ENCODE assay signal across 21 cellular contexts in genomic region chr14:71423481-71423880, GRCh38.
"Had no signal": no experiment of that assay in that cellular context is flagged by ENCODE, and none has a peak within 500 bp of the region (broad histone marks: within the 10 kb centered on the region; RNA-seq: fewer than 3 reads in every experiment).

No MANE protein-coding gene starts in this region.

- H3K27ac ChIP-seq: colonic mucosa, esophagus muscularis mucosa, gastrocnemius medialis, heart right ventricle, left lung, lower lobe of right lung had no signal

- H3K9me3 ChIP-seq: colonic mucosa had no signal

- H3K4me1 ChIP-seq: colonic mucosa, esophagus muscularis mucosa, gastrocnemius medialis, left lung, lower lobe of right lung had no signal

- H3K27me3 ChIP-seq: colonic mucosa, esophagus muscularis mucosa, gastrocnemius medialis, heart right ventricle, left lung had no signal

- ATAC-seq: effector memory CD8-positive, alpha-beta T cell; gastrocnemius medialis; heart right ventricle; left cardiac atrium; left lung; left ventricle myocardium superior; lower lobe of right lung; mucosa of descending colon had no signal

- H3K36me3 ChIP-seq: colonic mucosa, esophagus muscularis mucosa, gastrocnemius medialis, lower lobe of right lung had no signal

- FAIRE-seq: endothelial cell of umbilical vein, keratinocyte had no signal

- H3K4me3 ChIP-seq: colonic mucosa, esophagus muscularis mucosa, gastrocnemius medialis, heart right ventricle, left lung, lower lobe of right lung, mucosa of descending colon had no signal

- DNase-seq: colonic mucosa; cortex of kidney; effector CD8-positive, alpha-beta T cell; effector memory CD8-positive, alpha-beta T cell; foreskin fibroblast; foreskin melanocyte; gastrocnemius medialis; glutamatergic neuron; head of caudate nucleus; heart right ventricle; hippocampal formation; left cardiac atrium; left lung; left ventricle myocardium superior; lower lobe of right lung; mesenchymal stem cell; mucosa of descending colon; naive B cell had no signal
